In the genomic region with DNA sequence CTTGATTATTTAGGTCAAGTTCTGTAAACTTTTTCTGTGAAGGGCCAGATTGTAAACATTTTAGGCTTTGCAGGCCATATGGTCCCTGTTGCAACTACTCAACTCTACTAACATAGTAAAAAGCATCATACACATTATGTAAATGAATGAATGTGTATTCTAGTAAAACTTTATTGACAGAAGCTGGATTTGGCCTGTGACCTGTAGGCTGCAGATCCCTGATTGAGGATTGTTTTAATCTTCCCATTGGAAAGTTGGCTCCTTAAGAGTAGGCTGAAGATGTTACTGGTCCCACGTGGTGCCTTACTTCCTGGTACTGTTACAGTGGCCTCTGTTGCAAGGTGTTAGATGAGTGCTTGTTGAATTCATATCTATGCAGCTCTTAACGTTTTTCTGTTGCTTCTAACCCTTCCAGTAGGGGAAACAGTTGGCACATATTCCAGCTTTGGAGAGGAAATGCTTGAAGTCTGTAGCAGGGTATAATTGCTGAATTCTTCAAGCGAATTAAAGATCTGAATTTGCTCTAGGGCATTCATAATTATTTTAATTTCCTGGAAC, we compare ENCODE assay signal across 19 cellular contexts.
DNase-seq lines count a peak whose midpoint lies in the region; ATAC-seq, FAIRE-seq and TF ChIP-seq lines count a peak whose summit lies in the region.
"Had no signal": no experiment of that assay in that cellular context is flagged by ENCODE, and none has a peak within 500 bp of the region (broad histone marks: within the 10 kb centered on the region; RNA-seq: fewer than 3 reads in every experiment).

No MANE protein-coding gene starts in this region.

- no peaks in the 10 kb centered on the region for H3K36me3 ChIP-seq in BLaER1
- H3K36me3 ChIP-seq in HUES64 (ENCODE audit: insufficient read depth, low read length): peaks cover 4% of the 10 kb centered on the region
- no peaks in the 10 kb centered on the region for H3K36me3 ChIP-seq in K562 (ENCODE audit: control insufficient read depth, insufficient read depth, low read length)
- no peaks in the 10 kb centered on the region for H3K36me3 ChIP-seq in parathyroid adenoma (ENCODE audit: control insufficient read depth, insufficient read depth, low read length)
- H3K36me3 ChIP-seq in WERI-Rb-1: no peaks in the 10 kb centered on the region
- H3K36me3 ChIP-seq in testis (ENCODE audit: low read depth, missing control alignments): no peaks in the 10 kb centered on the region

- H3K4me3 ChIP-seq in BLaER1 (no peak overlapping the region), HUES64 (ENCODE audit: low read length) (no peak overlapping the region), K562 (no peak overlapping the region), parathyroid adenoma (ENCODE audit: low read depth, low read length) (peak overlapping the region; percentile 3), WERI-Rb-1 (ENCODE audit: low read depth, low read length) (no peak overlapping the region), testis (no peak overlapping the region)

- TF ChIP-seq CTCF in K562 (IDR thresholded peaks at IDR 0.05 in 2 of 3, conservative IDR thresholded peaks at IDR 0.05 in 1 of 3; ENCODE audit: insufficient read depth in 2 of 3, low read depth in 1 of 3, low read length in 3 of 3) (no peak), parathyroid adenoma (IDR thresholded peaks at IDR 0.05) (no peak), WERI-Rb-1 (IDR thresholded peaks at IDR 0.05; ENCODE audit: low read depth, low read length) (no peak), testis (IDR thresholded peaks at IDR 0.05) (no peak), foreskin keratinocyte (conservative IDR thresholded peaks at IDR 0.05) (no peak)

- in situ Hi-C loops in K562 (cut with MboI): no loop called here

- WGBS in HUES64: 73% methylated on average over 3 of the region's 3 CpGs
- WGBS in K562 (ENCODE audit: insufficient coverage, low coverage, missing lambda C conversion rate): 0% methylated on average over 3 of the region's 3 CpGs
- 65 to 68% methylated on average over 3 of the region's 3 CpGs for WGBS in testis, 2 donors

- no peak overlapping the region for H3K27ac ChIP-seq in BLaER1
- H3K27ac ChIP-seq in HUES64 (ENCODE audit: low read depth, low read length): peak overlapping the region; percentile 13; the same call in 1 of the 2 replicates
- no peak overlapping the region for H3K27ac ChIP-seq in K562 (ENCODE audit: extremely low read depth, low read depth, low read length)
- peak overlapping the region; percentile 58 for H3K27ac ChIP-seq in parathyroid adenoma
- no peak overlapping the region for H3K27ac ChIP-seq in WERI-Rb-1
- H3K27ac ChIP-seq in testis: no peak overlapping the region
- no peak overlapping the region for H3K27ac ChIP-seq in foreskin keratinocyte

- BruUV-seq in K562 (replicated peaks; lab: Mats Ljungman, UMichigan): no TSS peak

- no peak for FAIRE-seq in K562 (lab: Jason Lieb, UNC)

- H2AFZ ChIP-seq in K562 (ENCODE audit: low read depth, low read length): no peak overlapping the region
- no peak overlapping the region for H2AFZ ChIP-seq in parathyroid adenoma

- no peaks in the 10 kb centered on the region for H4K20me1 ChIP-seq in BLaER1
- H4K20me1 ChIP-seq in K562 (replicated peaks; ENCODE audit: control insufficient read depth, insufficient read depth, low read length): no peaks in the 10 kb centered on the region

- CTCF ChIA-PET in K562 (lab: Yijun Ruan, JAX; ENCODE audit: low intra/inter-chr PET ratio): no interaction called here

- intact Hi-C loops in K562 (cut with micrococcal nuclease) (no loop called here), testis (cut with DNase I; ENCODE audit: low total_unique reads) (no loop called here)

- H3K9me1 ChIP-seq in K562 (ENCODE audit: control insufficient read depth, insufficient read depth, low read length): no peaks in the 10 kb centered on the region

- H3K79me2 ChIP-seq in K562 (ENCODE audit: control insufficient read depth, insufficient read depth, low read length) (no peaks in the 10 kb centered on the region), parathyroid adenoma (peaks cover 24% of the 10 kb centered on the region)

- no peak for ATAC-seq in K562
- ATAC-seq in GM18520 (IDR thresholded peaks at IDR 0.05; ENCODE audit: unreplicated experiment): no peak
- ATAC-seq in foreskin keratinocyte: no peak
- ATAC-seq: activated naive CD8-positive, alpha-beta T cell treated with anti-CD3 and anti-CD28 coated beads, Interleukin-2, amount 50 U/mL, for 24 hours; left lobe of liver had no signal

- H3K9me3 ChIP-seq in BLaER1: no peaks in the 10 kb centered on the region
- no peaks in the 10 kb centered on the region for H3K9me3 ChIP-seq in HUES64 (ENCODE audit: insufficient read depth, low read depth, low read length)
- H3K9me3 ChIP-seq in K562 (replicated peaks; ENCODE audit: control insufficient read depth, insufficient read depth, low read depth, low read length): no peaks in the 10 kb centered on the region
- no peaks in the 10 kb centered on the region for H3K9me3 ChIP-seq in parathyroid adenoma (ENCODE audit: control insufficient read depth, low read length)
- no peaks in the 10 kb centered on the region for H3K9me3 ChIP-seq in WERI-Rb-1 (ENCODE audit: severe bottlenecking)
- no peaks in the 10 kb centered on the region for H3K9me3 ChIP-seq in testis

- H3K27me3 ChIP-seq in BLaER1 (no peaks in the 10 kb centered on the region), HUES64 (ENCODE audit: insufficient read depth, low read length) (no peaks in the 10 kb centered on the region), K562 (ENCODE audit: control insufficient read depth in 2 of 2, insufficient read depth in 2 of 2, low read length in 2 of 2) (peaks cover 6 to 16% of the 10 kb centered on the region in 2 experiments; a peak in 4 of 5 replicates), parathyroid adenoma (ENCODE audit: control insufficient read depth, insufficient read depth, low read length) (no peaks in the 10 kb centered on the region), WERI-Rb-1 (ENCODE audit: insufficient read depth, low read depth, severe bottlenecking) (no peaks in the 10 kb centered on the region), testis (no peaks in the 10 kb centered on the region), foreskin keratinocyte (no peaks in the 10 kb centered on the region)

- POLR2A ChIA-PET in K562 (lab: Yijun Ruan, JAX): interaction anchor here (1.6 kb wide), 1 partner anchor 9 kb away, joined by 3 read pairs; no protein-coding TSS in a partner anchor

- TF ChIP-seq POLR2A in K562 (conservative IDR thresholded peaks at IDR 0.05) (no peak), testis (IDR thresholded peaks at IDR 0.05) (no peak)

- no peak for TF ChIP-seq EP300 in K562 (IDR thresholded peaks at IDR 0.05; ENCODE audit: low read length)

- H3K4me1 ChIP-seq in BLaER1: peaks cover 49% of the 10 kb centered on the region
- H3K4me1 ChIP-seq in HUES64 (ENCODE audit: insufficient read depth, low read length): peaks cover 40% of the 10 kb centered on the region
- H3K4me1 ChIP-seq in K562 (replicated peaks in 1 of 2; ENCODE audit: control insufficient read depth in 2 of 2, insufficient read depth in 2 of 2, low read length in 2 of 2): no peaks in the 10 kb centered on the region
- peaks cover 61% of the 10 kb centered on the region for H3K4me1 ChIP-seq in parathyroid adenoma
- H3K4me1 ChIP-seq in testis: peaks cover 42% of the 10 kb centered on the region
- peaks cover 4% of the 10 kb centered on the region for H3K4me1 ChIP-seq in foreskin keratinocyte

- H3K4me2 ChIP-seq in BLaER1: peak overlapping the region; percentile 15
- no peak overlapping the region for H3K4me2 ChIP-seq in K562 (ENCODE audit: insufficient read depth, low read length)
- H3K4me2 ChIP-seq in parathyroid adenoma (ENCODE audit: low read length): peak overlapping the region; percentile 46

- no peak overlapping the region for H3K9ac ChIP-seq in BLaER1
- H3K9ac ChIP-seq in HUES64 (ENCODE audit: low read depth, low read length): no peak overlapping the region
- H3K9ac ChIP-seq in K562 (ENCODE audit: insufficient read depth in 1 of 2, low read depth in 2 of 2, low read length in 2 of 2): no peak overlapping the region
- no peak overlapping the region for H3K9ac ChIP-seq in parathyroid adenoma

- DNase-seq in K562 (ENCODE audit: extremely low read depth in 1 of 4, low spot score in 3 of 4) (no peak), WERI-Rb-1 (no peak), testis (no peak), foreskin keratinocyte (no peak)
- DNase-seq: activated CD8-positive, alpha-beta memory T cell treated with anti-CD3 and anti-CD28 coated beads, Interleukin-2, amount 50 U/mL, for 48 hours; activated naive CD8-positive, alpha-beta T cell treated with anti-CD3 and anti-CD28 coated beads, Interleukin-2, amount 50 U/mL, for 24 hours; HCEC 1CT; NCI-H146; NCI-H2171; NCI-H774; SHP77; stimulated activated CD4-positive, alpha-beta T cell treated with anti-CD3 and anti-CD28 coated beads, Interleukin-12 subunit alpha, Interleukin-12 subunit beta, amount 100 ng/mL, for 4 hours; stimulated activated CD8-positive, alpha-beta memory T cell treated with anti-CD3 and anti-CD28 coated beads, Interleukin-4, amount 100 ng/mL, for 48 hours; substantia nigra had no signal

- no peak for TF ChIP-seq RAD21 in K562 (CRISPR knock-in tag; conservative IDR thresholded peaks at IDR 0.05 in 1 of 2, IDR thresholded peaks at IDR 0.05 in 1 of 2)

TF ChIP-seq in K562, 482 proteins besides CTCF, POLR2A, EP300 and RAD21 (continues in another document):
- TF ChIP-seq TAL1 (IDR thresholded peaks at IDR 0.05): no peak

Comparison
In these comparisons a context has a peak if more than half of its experiments do, and no peak if none do; other contexts are left out.
1. H3K27ac ChIP-seq: peak in HUES64 (single experiment) and parathyroid adenoma (single experiment); none in BLaER1 (single experiment), K562 (single experiment), WERI-Rb-1 (single experiment), testis (0 of 2) and foreskin keratinocyte (single experiment).